ENCODE assay signal across 16 cellular contexts in genomic region chr17:35069311-35069710, GRCh38. TPM values are rescaled to one million over a fixed set of nuclear protein-coding genes. Genes with fewer than 3 reads are reported as not detected.
DNase-seq lines count a peak whose midpoint lies in the region; ATAC-seq and TF ChIP-seq lines count a peak whose summit lies in the region.
"Had no signal": no experiment of that assay in that cellular context is flagged by ENCODE, and none has a peak within 500 bp of the region (broad histone marks: within the 10 kb centered on the region; RNA-seq: fewer than 3 reads in every experiment).

No MANE protein-coding gene starts in this region.

- in situ Hi-C loops in ACHN (cut with HindIII; ENCODE audit: low pct_ligation_motif_present, low pct_unique_long_range_greater_than_20kb, low sequenced_read_pairs) = no loop called here

- peak; percentile 45 for DNase-seq in EH (ENCODE audit: low read depth)
- peak; percentile 37 for DNase-seq in NB4 (ENCODE audit: low read depth)
- peak; percentile 48 for DNase-seq in epithelial cell of esophagus (ENCODE audit: low read depth)
- DNase-seq in renal cortical epithelial cell (ENCODE audit: low read depth) = peak; percentile 72
- DNase-seq in ACHN = no peak
- DNase-seq: activated CD4-positive, CD25-positive, alpha-beta regulatory T cell treated with anti-CD3 and anti-CD28 coated beads, Interleukin-2, amount 50 U/mL, for 72 hours; esophagus squamous epithelium; NCI-H1092 treated with DMSO at 0.1 percent for 48 hours; NCI-H748 treated with DMSO at 0.1 percent for 48 hours; stimulated activated naive CD4-positive, alpha-beta T cell had no signal

- TF ChIP-seq POLR2A in NB4 (IDR thresholded peaks at IDR 0.05; ENCODE audit: extremely low read depth, insufficient read length) = no peak

- ATAC-seq in HG03025 (IDR thresholded peaks at IDR 0.05; ENCODE audit: low FRiP score, unreplicated experiment) (no peak), HG03175 (IDR thresholded peaks at IDR 0.05; ENCODE audit: unreplicated experiment) (no peak), GM19467 (IDR thresholded peaks at IDR 0.05; ENCODE audit: unreplicated experiment) (no peak)

- TF ChIP-seq CTCF in NB4 (IDR thresholded peaks at IDR 0.05; ENCODE audit: low read depth, low read length) (no peak), epithelial cell of esophagus (IDR thresholded peaks at IDR 0.05; ENCODE audit: insufficient read depth, low read depth, low read length, missing control alignments) (no peak)

- H3K4me3 ChIP-seq in NB4 (ENCODE audit: low read depth, low read length) (no peak overlapping the region), epithelial cell of esophagus (ENCODE audit: low read length) (no peak overlapping the region)
- H3K4me3 ChIP-seq: breast epithelium, esophagus squamous epithelium, neural progenitor cell had no signal

RNA-seq across cellular contexts. Expression of gene RFFL, which starts 5.8 kb away (rescaled TPM):
- total RNA-seq in renal cortical epithelial cell = 6.8 and 20.7 TPM in 2 replicates

RNA-seq across cellular contexts. Expression of gene RAD51D, which starts 50.3 kb away (rescaled TPM):
- 7.8 and 8.8 TPM in 2 replicates for total RNA-seq in renal cortical epithelial cell

RNA-seq across cellular contexts. Expression of gene FNDC8, which starts 52.1 kb away (rescaled TPM):
- not detected in 2 replicates for total RNA-seq in renal cortical epithelial cell
- total RNA-seq: activated T-helper 2 cell treated with anti-CD3 and anti-CD28 coated beads, Interferon-gamma antibody, Interleukin-2, Interleukin-4, amounts not matched to agents 10 μg/mL and 5 μg/mL and 100 μg/mL, durations not matched to agents 14 hours and 24 hours and 36 hours; breast epithelium; esophagus squamous epithelium had no signal
